4 cellular contexts compared by ENCODE assay signal in genomic region chr1:96224229-96224628, GRCh38.
DNase-seq lines count a peak whose midpoint lies in the region; ATAC-seq, FAIRE-seq and TF ChIP-seq lines count a peak whose summit lies in the region.
"Not testable (repeated sequence)": the region's sequence is repeated elsewhere in the genome, so short reads cannot be mapped to it uniquely, and the experiment has no call there.

No MANE protein-coding gene starts in this region.

- TF ChIP-seq CTCF in RWPE2 (IDR thresholded peaks at IDR 0.05; ENCODE audit: poor library complexity, severe bottlenecking); chondrocyte (IDR thresholded peaks at IDR 0.05); kidney (IDR thresholded peaks at IDR 0.05; ENCODE audit: borderline replicate concordance, extremely low read depth, insufficient read depth): not testable (repeated sequence)

- not testable (repeated sequence) for H3K9me3 Mint-ChIP-seq in chondrocyte (ENCODE audit: low read depth)

- H3K36me3 Mint-ChIP-seq in chondrocyte (ENCODE audit: low read depth) = not testable (repeated sequence)

- not testable (repeated sequence) for H3K27ac ChIP-seq in RWPE2 (ENCODE audit: poor library complexity, severe bottlenecking); right cardiac atrium (ENCODE audit: low read length); kidney (ENCODE audit: low read depth in 2 of 2, low read length in 2 of 2)

- DNase-seq in RWPE2 (ENCODE audit: low spot score) (peak; percentile 38), chondrocyte (ENCODE audit: low spot score) (peak; percentile 79), right cardiac atrium (peak in 2 of 3 donors; percentile 21 to 42), kidney (peak; percentile 52)

- not testable (repeated sequence) for H3K27me3 ChIP-seq in RWPE2 (ENCODE audit: insufficient read depth, poor library complexity, severe bottlenecking); right cardiac atrium (ENCODE audit: control insufficient read depth, insufficient read depth)

- not testable (repeated sequence) for H3K4me1 ChIP-seq in RWPE2 (ENCODE audit: insufficient read depth, poor library complexity, severe bottlenecking); right cardiac atrium (ENCODE audit: control insufficient read depth, insufficient read depth, low read length); kidney (ENCODE audit: control insufficient read depth in 1 of 2, insufficient read depth in 1 of 2, low read depth in 1 of 2, low read length in 2 of 2)

- H3K4me3 Mint-ChIP-seq in chondrocyte (ENCODE audit: unreplicated experiment) = not testable (repeated sequence)

- 93% methylated on average over 20 of the region's 20 CpGs for WGBS in right cardiac atrium

- not testable (repeated sequence) for H3K27ac Mint-ChIP-seq in chondrocyte (ENCODE audit: unreplicated experiment)

- not testable (repeated sequence) for H3K9ac ChIP-seq in kidney (ENCODE audit: low read length in 2 of 2)

- FAIRE-seq in kidney (lab: Jason Lieb, UNC) = not testable (repeated sequence)

- not testable (repeated sequence) for H3K36me3 ChIP-seq in RWPE2 (ENCODE audit: low read depth); kidney (ENCODE audit: control insufficient read depth in 1 of 2, insufficient read depth in 2 of 2, low read length in 2 of 2)

- not testable (repeated sequence) for H3K4me3 ChIP-seq in RWPE2 (ENCODE audit: severe bottlenecking); right cardiac atrium (ENCODE audit: low read length); kidney (ENCODE audit: low read length in 2 of 2)

- H3K9me3 ChIP-seq in RWPE2 (ENCODE audit: severe bottlenecking); right cardiac atrium (ENCODE audit: control insufficient read depth, low read length); kidney (ENCODE audit: control insufficient read depth in 1 of 2, low read length in 2 of 2): not testable (repeated sequence)

- peaks cover 28% of the 10 kb centered on the region for H3K27me3 Mint-ChIP-seq in chondrocyte (ENCODE audit: low read depth)

- not testable (repeated sequence) for H3K4me1 Mint-ChIP-seq in chondrocyte (ENCODE audit: low read depth)

- not testable (repeated sequence) for ATAC-seq in RWPE2 (ENCODE audit: low read depth); right cardiac atrium

- intact Hi-C loops in right cardiac atrium (cut with DNase I); kidney (cut with DNase I): not testable (repeated sequence)
